In the genomic region with DNA sequence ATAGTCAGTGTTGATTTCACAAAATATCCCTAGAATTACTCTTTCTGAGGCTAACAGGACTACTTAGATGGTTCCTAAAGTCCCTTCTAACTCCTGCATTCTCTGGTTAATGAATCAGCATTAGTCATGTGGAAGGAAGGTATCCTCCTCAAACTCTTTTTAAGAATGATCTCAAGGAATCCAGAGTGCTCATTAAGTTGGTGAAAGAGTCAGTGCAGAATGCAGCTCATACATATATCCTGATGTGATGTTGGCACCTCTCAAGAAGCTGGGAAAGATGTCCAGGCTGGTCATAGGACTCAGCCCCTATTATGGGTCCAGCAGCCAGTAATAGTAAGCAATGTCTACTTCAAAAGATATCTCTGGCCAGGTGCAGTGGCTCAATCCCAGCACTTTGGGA, we compare ENCODE assay signal across 13 cellular contexts.
A peak's percentile ranks its signal among the peaks of the same experiment; 100 is the strongest.
DNase-seq lines count a peak whose midpoint lies in the region; TF ChIP-seq lines count a peak whose summit lies in the region.
"Had no signal": no experiment of that assay in that cellular context is flagged by ENCODE, and none has a peak within 500 bp of the region (broad histone marks: within the 10 kb centered on the region; RNA-seq: fewer than 3 reads in every experiment).

No MANE protein-coding gene starts in this region.

- H3K27me3 ChIP-seq in brain microvascular endothelial cell (replicated peaks) (no peaks in the 10 kb centered on the region), SJCRH30 (no peaks in the 10 kb centered on the region)
- H3K27me3 ChIP-seq: BLaER1 treated with 17β-estradiol and CSF1 and Interleukin-3, amounts not matched to agents 10 nM and 100 nM; right lobe of liver had no signal

- H3K27ac ChIP-seq in brain microvascular endothelial cell (no peak overlapping the region), SJCRH30 (no peak overlapping the region)
- H3K27ac ChIP-seq: BLaER1 treated with 17β-estradiol and CSF1 and Interleukin-3, amounts not matched to agents 10 nM and 100 nM; right lobe of liver had no signal

- no peak overlapping the region for H3K4me3 ChIP-seq in brain microvascular endothelial cell (ENCODE audit: low read depth, low read length)
- no peak overlapping the region for H3K4me3 ChIP-seq in SJCRH30
- H3K4me3 ChIP-seq: BLaER1 treated with 17β-estradiol and CSF1 and Interleukin-3, amounts not matched to agents 10 nM and 100 nM; right lobe of liver had no signal

- H3K36me3 ChIP-seq in brain microvascular endothelial cell (replicated peaks) = no peaks in the 10 kb centered on the region
- peaks cover 8% of the 10 kb centered on the region for H3K36me3 ChIP-seq in SJCRH30
- H3K36me3 ChIP-seq: right lobe of liver had no signal

- no peaks in the 10 kb centered on the region; the same call in 1 of the 2 replicates for H3K9me3 ChIP-seq in SJCRH30 (replicated peaks)
- H3K9me3 ChIP-seq: right lobe of liver had no signal

- in situ Hi-C loops in brain microvascular endothelial cell (cut with HindIII; ENCODE audit: low pct_ligation_motif_present, low sequenced_read_pairs) = no loop called here

- peaks cover 8% of the 10 kb centered on the region for H3K4me1 ChIP-seq in SJCRH30

- DNase-seq in AG20443 (ENCODE audit: low spot score) = peak; percentile 63
- DNase-seq in LHCN-M2 (ENCODE audit: low read depth) = peak; percentile 82
- DNase-seq in brain microvascular endothelial cell = peak; percentile 40
- DNase-seq in kidney tubule cell (ENCODE audit: low spot score) = peak; percentile 89
- no peak for DNase-seq in NCI-H526 (lab: John Stamatoyannopoulos, UW)
- DNase-seq in SHP77 (lab: John Stamatoyannopoulos, UW) = no peak
- no peak for DNase-seq in SJCRH30
- no peak for DNase-seq in stimulated activated CD4-positive, alpha-beta T cell treated with anti-CD3 and anti-CD28 coated beads, Interleukin-2, amount 100 ng/mL, for 48 hours
- DNase-seq: activated CD4-positive, alpha-beta T cell treated with anti-CD3 and anti-CD28 coated beads, Interleukin-2, amount 50 U/mL, for 1 hour; NCI-H1436 treated with DMSO at 0.1 percent for 48 hours; NCI-H774; right lobe of liver had no signal

- TF ChIP-seq CTCF in brain microvascular endothelial cell (IDR thresholded peaks at IDR 0.05; ENCODE audit: low read depth, low read length, missing control alignments) = no peak

Comparison
In these comparisons a context has a peak if more than half of its experiments do, and no peak if none do; other contexts are left out.
1. DNase-seq: peak in AG20443 (single experiment), LHCN-M2 (single experiment), brain microvascular endothelial cell (single experiment) and kidney tubule cell (single experiment); none in NCI-H526 (0 of 2), SHP77 (0 of 2), SJCRH30 (0 of 2) and stimulated activated CD4-positive, alpha-beta T cell treated with anti-CD3 and anti-CD28 coated beads, Interleukin-2, amount 100 ng/mL, for 48 hours (0 of 2).